Comparison of ENCODE assay signal across 1 cellular context in the genomic region with DNA sequence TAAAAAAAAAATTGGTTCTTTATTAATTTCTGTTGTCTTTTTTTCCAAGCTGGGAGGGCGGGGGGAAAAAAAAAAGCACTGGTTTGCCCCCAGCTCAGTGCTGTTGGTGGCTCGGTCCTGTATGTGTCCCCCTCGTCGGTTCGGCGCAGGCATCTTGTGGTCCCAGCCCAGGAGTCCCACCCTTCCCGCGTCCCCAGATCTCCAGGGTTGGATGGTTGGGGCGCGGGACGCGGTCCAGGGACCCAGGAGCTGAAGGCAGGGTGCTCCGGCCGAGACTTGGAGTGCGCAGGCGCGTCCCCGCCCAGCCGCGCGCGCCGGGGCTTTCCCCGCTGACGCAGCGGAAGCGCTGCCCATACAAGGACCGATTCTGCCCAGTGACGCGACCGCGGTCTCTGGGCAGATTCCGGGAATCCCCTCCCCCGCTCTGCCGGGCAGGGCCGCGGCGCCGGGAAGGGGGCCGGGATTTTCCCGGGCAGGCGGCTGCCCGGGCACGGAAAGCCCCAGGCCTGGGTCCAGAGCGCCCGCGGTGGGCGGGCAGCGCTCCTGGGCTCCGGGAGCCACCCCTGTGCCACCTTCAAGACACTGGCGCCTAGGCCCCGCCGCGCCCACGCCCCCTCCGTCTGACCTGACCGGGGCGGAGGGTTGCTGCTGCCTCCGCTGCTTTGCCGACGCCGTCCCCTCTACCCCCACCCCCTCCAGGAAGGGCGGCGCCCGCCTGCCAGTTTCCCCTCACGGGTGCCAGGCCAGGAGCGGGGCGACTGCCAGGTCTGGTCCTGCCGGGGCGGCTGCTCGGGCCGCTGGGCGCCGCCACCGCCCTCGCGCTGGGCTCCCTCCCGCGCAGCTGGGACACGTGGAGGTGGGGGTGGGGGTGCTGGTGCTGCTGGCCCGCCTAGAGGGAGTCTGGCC.
TF ChIP-seq lines count a peak whose summit lies in the region.

No MANE protein-coding gene starts in this region.

TF ChIP-seq in H1, 55 proteins besides CTCF, POLR2A, EP300 and RAD21:
- TF ChIP-seq YY1 (IDR thresholded peaks at IDR 0.05; ENCODE audit: low read depth, low read length) (peak; percentile 56; the same call in 1 of the 2 replicates), BCL11A (IDR thresholded peaks at IDR 0.05; ENCODE audit: low read depth in 2 of 2, low read length in 2 of 2) (no peak), TEAD4 (IDR thresholded peaks at IDR 0.05; ENCODE audit: low read depth, low read length) (peak; percentile 42; the same call in 1 of the 2 replicates), ASH2L (IDR thresholded peaks at IDR 0.05; ENCODE audit: low read length) (peak; percentile 73), ZNF274 (IDR thresholded peaks at IDR 0.05; ENCODE audit: borderline replicate concordance, extremely low read depth, low read length) (no peak), POU5F1 (IDR thresholded peaks at IDR 0.05; ENCODE audit: low read depth, low read length) (no peak), TBP (IDR thresholded peaks at IDR 0.05; ENCODE audit: low read depth, low read length) (peak; percentile 60; the same call in 1 of the 2 replicates), RXRA (IDR thresholded peaks at IDR 0.05; ENCODE audit: insufficient read depth, low read depth, low read length) (no peak), POLR2AphosphoS5 (IDR thresholded peaks at IDR 0.05; ENCODE audit: low read depth, low read length) (peak; percentile 75), SP4 (IDR thresholded peaks at IDR 0.05; ENCODE audit: low read length) (no peak; the same call in 1 of the 2 replicates), SRF (IDR thresholded peaks at IDR 0.05; ENCODE audit: low read depth, low read length) (peak; percentile 100), EGR1 (IDR thresholded peaks at IDR 0.05; ENCODE audit: borderline replicate concordance, low read depth, low read length) (peak; percentile 43; the same call in 1 of the 2 replicates), TAF7 (optimal IDR thresholded peaks at IDR 0.05; ENCODE audit: borderline replicate concordance, low read depth, low read length) (peak; percentile 28), SUZ12 (IDR thresholded peaks at IDR 0.05; ENCODE audit: low read length) (no peak), KDM1A (IDR thresholded peaks at IDR 0.05; ENCODE audit: borderline replicate concordance, low read length) (no peak), CBX5 (IDR thresholded peaks at IDR 0.05; ENCODE audit: low read depth, low read length) (no peak), PHF8 (conservative IDR thresholded peaks at IDR 0.05; ENCODE audit: low read depth, low read length) (0 out of 2 replicates have a peak, but pooled peaks have one; percentile 73), CHD2 (IDR thresholded peaks at IDR 0.05; ENCODE audit: low read length) (peak; percentile 64), CREB1 (IDR thresholded peaks at IDR 0.05) (peak; percentile 89), SIN3A (conservative IDR thresholded peaks at IDR 0.05 in 1 of 2, IDR thresholded peaks at IDR 0.05 in 1 of 2; ENCODE audit: low read depth in 1 of 2, low read length in 2 of 2) (peak in 1 of 2 experiments; percentile 46; a peak in 2 of 4 replicates), CEBPB (IDR thresholded peaks at IDR 0.05; ENCODE audit: low read depth, low read length) (no peak), JUN (IDR thresholded peaks at IDR 0.05; ENCODE audit: low read depth, low read length) (no peak), RNF2 (IDR thresholded peaks at IDR 0.05; ENCODE audit: borderline replicate concordance, low read depth, low read length, missing control alignments, poor library complexity, severe bottlenecking) (no peak), FOSL1 (IDR thresholded peaks at IDR 0.05; ENCODE audit: insufficient read depth, low read depth, low read length) (peak; percentile 72; the same call in 1 of the 2 replicates), SP2 (IDR thresholded peaks at IDR 0.05; ENCODE audit: low read length) (no peak), NRF1 (IDR thresholded peaks at IDR 0.05; ENCODE audit: low read depth, low read length) (peak; percentile 64), TAF1 (IDR thresholded peaks at IDR 0.05; ENCODE audit: low read depth, low read length) (no peak; the same call in none of the 2 replicates), CBX8 (IDR thresholded peaks at IDR 0.05; ENCODE audit: borderline replicate concordance, low read depth, low read length) (no peak), RFX5 (IDR thresholded peaks at IDR 0.05; ENCODE audit: borderline replicate concordance, low read depth, low read length) (peak; percentile 86; the same call in 1 of the 2 replicates), CTBP2 (IDR thresholded peaks at IDR 0.05; ENCODE audit: borderline replicate concordance, insufficient read depth, insufficient read length, low read length) (peak; percentile 51), BACH1 (IDR thresholded peaks at IDR 0.05; ENCODE audit: low read length) (no peak), HDAC6 (IDR thresholded peaks at IDR 0.05; ENCODE audit: low read depth, low read length) (no peak), RBBP5 (IDR thresholded peaks at IDR 0.05; ENCODE audit: borderline replicate concordance, low read depth, low read length) (no peak; the same call in 1 of the 2 replicates)
- TF ChIP-seq, protein P1, sequence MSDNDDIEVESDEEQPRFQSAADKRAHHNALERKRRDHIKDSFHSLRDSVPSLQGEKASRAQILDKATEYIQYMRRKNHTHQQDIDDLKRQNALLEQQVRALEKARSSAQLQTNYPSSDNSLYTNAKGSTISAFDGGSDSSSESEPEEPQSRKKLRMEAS (IDR thresholded peaks at IDR 0.05) = peak; percentile 97
- TF ChIP-seq, protein P2, sequence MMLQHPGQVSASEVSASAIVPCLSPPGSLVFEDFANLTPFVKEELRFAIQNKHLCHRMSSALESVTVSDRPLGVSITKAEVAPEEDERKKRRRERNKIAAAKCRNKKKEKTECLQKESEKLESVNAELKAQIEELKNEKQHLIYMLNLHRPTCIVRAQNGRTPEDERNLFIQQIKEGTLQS (IDR thresholded peaks at IDR 0.05; ENCODE audit: insufficient read depth, low read depth, low read length) = no peak
- TF ChIP-seq, protein P3, sequence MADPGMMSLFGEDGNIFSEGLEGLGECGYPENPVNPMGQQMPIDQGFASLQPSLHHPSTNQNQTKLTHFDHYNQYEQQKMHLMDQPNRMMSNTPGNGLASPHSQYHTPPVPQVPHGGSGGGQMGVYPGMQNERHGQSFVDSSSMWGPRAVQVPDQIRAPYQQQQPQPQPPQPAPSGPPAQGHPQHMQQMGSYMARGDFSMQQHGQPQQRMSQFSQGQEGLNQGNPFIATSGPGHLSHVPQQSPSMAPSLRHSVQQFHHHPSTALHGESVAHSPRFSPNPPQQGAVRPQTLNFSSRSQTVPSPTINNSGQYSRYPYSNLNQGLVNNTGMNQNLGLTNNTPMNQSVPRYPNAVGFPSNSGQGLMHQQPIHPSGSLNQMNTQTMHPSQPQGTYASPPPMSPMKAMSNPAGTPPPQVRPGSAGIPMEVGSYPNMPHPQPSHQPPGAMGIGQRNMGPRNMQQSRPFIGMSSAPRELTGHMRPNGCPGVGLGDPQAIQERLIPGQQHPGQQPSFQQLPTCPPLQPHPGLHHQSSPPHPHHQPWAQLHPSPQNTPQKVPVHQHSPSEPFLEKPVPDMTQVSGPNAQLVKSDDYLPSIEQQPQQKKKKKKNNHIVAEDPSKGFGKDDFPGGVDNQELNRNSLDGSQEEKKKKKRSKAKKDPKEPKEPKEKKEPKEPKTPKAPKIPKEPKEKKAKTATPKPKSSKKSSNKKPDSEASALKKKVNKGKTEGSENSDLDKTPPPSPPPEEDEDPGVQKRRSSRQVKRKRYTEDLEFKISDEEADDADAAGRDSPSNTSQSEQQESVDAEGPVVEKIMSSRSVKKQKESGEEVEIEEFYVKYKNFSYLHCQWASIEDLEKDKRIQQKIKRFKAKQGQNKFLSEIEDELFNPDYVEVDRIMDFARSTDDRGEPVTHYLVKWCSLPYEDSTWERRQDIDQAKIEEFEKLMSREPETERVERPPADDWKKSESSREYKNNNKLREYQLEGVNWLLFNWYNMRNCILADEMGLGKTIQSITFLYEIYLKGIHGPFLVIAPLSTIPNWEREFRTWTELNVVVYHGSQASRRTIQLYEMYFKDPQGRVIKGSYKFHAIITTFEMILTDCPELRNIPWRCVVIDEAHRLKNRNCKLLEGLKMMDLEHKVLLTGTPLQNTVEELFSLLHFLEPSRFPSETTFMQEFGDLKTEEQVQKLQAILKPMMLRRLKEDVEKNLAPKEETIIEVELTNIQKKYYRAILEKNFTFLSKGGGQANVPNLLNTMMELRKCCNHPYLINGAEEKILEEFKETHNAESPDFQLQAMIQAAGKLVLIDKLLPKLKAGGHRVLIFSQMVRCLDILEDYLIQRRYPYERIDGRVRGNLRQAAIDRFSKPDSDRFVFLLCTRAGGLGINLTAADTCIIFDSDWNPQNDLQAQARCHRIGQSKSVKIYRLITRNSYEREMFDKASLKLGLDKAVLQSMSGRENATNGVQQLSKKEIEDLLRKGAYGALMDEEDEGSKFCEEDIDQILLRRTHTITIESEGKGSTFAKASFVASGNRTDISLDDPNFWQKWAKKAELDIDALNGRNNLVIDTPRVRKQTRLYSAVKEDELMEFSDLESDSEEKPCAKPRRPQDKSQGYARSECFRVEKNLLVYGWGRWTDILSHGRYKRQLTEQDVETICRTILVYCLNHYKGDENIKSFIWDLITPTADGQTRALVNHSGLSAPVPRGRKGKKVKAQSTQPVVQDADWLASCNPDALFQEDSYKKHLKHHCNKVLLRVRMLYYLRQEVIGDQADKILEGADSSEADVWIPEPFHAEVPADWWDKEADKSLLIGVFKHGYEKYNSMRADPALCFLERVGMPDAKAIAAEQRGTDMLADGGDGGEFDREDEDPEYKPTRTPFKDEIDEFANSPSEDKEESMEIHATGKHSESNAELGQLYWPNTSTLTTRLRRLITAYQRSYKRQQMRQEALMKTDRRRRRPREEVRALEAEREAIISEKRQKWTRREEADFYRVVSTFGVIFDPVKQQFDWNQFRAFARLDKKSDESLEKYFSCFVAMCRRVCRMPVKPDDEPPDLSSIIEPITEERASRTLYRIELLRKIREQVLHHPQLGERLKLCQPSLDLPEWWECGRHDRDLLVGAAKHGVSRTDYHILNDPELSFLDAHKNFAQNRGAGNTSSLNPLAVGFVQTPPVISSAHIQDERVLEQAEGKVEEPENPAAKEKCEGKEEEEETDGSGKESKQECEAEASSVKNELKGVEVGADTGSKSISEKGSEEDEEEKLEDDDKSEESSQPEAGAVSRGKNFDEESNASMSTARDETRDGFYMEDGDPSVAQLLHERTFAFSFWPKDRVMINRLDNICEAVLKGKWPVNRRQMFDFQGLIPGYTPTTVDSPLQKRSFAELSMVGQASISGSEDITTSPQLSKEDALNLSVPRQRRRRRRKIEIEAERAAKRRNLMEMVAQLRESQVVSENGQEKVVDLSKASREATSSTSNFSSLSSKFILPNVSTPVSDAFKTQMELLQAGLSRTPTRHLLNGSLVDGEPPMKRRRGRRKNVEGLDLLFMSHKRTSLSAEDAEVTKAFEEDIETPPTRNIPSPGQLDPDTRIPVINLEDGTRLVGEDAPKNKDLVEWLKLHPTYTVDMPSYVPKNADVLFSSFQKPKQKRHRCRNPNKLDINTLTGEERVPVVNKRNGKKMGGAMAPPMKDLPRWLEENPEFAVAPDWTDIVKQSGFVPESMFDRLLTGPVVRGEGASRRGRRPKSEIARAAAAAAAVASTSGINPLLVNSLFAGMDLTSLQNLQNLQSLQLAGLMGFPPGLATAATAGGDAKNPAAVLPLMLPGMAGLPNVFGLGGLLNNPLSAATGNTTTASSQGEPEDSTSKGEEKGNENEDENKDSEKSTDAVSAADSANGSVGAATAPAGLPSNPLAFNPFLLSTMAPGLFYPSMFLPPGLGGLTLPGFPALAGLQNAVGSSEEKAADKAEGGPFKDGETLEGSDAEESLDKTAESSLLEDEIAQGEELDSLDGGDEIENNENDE (IDR thresholded peaks at IDR 0.05; ENCODE audit: insufficient replicate concordance, low read length) = no peak
- TF ChIP-seq, protein P4, sequence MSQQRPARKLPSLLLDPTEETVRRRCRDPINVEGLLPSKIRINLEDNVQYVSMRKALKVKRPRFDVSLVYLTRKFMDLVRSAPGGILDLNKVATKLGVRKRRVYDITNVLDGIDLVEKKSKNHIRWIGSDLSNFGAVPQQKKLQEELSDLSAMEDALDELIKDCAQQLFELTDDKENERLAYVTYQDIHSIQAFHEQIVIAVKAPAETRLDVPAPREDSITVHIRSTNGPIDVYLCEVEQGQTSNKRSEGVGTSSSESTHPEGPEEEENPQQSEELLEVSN (IDR thresholded peaks at IDR 0.05) = peak; percentile 94
- TF ChIP-seq, protein P5, sequence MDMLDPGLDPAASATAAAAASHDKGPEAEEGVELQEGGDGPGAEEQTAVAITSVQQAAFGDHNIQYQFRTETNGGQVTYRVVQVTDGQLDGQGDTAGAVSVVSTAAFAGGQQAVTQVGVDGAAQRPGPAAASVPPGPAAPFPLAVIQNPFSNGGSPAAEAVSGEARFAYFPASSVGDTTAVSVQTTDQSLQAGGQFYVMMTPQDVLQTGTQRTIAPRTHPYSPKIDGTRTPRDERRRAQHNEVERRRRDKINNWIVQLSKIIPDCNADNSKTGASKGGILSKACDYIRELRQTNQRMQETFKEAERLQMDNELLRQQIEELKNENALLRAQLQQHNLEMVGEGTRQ (IDR thresholded peaks at IDR 0.05; ENCODE audit: low read length) = peak; percentile 30; the same call in 1 of the 2 replicates
TF ChIP-seq in H1: peak in this region for 19.
